In the genomic region with DNA sequence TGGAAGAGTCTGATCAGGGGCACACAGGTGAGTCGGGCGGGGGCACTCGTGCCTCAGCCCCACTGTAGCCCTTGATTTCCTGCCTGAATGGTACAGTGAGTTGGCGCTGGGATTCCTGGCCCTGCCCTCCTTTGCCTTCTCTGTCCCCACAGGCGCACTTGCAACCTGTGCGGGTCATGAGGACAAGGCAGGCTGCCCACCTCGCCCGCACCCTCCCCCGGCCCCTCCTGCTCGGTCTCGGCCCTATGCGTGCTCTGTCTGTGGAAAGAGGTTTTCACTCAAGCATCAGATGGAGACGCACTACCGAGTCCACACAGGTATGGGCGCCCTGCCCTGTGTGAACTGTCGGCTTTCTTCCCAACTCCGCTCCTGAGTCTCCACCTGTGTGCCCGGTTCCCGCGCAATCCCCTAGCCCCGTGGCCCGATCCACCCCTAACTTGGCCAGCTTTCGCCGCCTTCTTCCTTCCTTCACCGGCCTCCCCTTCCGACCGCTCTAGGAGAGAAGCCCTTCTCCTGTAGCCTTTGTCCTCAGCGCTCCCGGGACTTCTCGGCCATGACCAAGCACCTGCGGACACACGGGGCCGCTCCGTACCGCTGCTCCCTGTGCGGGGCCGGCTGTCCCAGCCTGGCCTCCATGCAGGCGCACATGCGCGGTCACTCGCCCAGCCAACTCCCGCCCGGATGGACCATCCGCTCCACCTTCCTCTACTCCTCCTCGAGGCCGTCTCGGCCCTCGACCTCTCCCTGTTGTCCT, we compare ENCODE assay signal across 8 cellular contexts. TPM values are rescaled to one million over a fixed set of nuclear protein-coding genes. Genes with fewer than 3 reads are reported as not detected.
DNase-seq lines count a peak whose midpoint lies in the region; ATAC-seq and TF ChIP-seq lines count a peak whose summit lies in the region.

No MANE protein-coding gene starts in this region.

- peak overlapping the region; percentile 96 for H3K4me2 ChIP-seq in DND-41 (ENCODE audit: insufficient read depth, low read length)

- H3K36me3 Mint-ChIP-seq in activated CD4-positive, alpha-beta memory T cell treated with anti-CD3 and anti-CD28 coated beads for 36 hours = peaks cover 54% of the 10 kb centered on the region

- H4K20me1 ChIP-seq in DND-41 (ENCODE audit: insufficient read depth, low read length) = peaks cover 25% of the 10 kb centered on the region

- CTCF ChIA-PET in activated CD4-positive, alpha-beta memory T cell treated with anti-CD3 and anti-CD28 coated beads for 36 hours (lab: Charles Lee) = interaction anchor here (1.5 to 7.0 kb wide), 3 partner anchors 18 to 215 kb away, joined by 4 to 197 read pairs (median 4); a partner anchor contains a TSS

- intact Hi-C loops in activated CD4-positive, alpha-beta memory T cell treated with anti-CD3 and anti-CD28 coated beads for 36 hours (cut with micrococcal nuclease) = loop anchor here (2.0 to 10.0 kb wide), 3 partner anchors 29 to 499 kb away; a partner anchor contains a TSS

- peak overlapping the region; percentile 81 for H3K9ac ChIP-seq in DND-41 (ENCODE audit: low read depth, low read length)

- H3K27ac Mint-ChIP-seq in activated CD4-positive, alpha-beta memory T cell treated with anti-CD3 and anti-CD28 coated beads for 36 hours = peak overlapping the region; percentile 99

- TF ChIP-seq CTCF in DND-41 (IDR thresholded peaks at IDR 0.05; ENCODE audit: borderline replicate concordance, extremely low read depth, low read length, poor library complexity, severe bottlenecking) (no peak), fibroblast of pulmonary artery (IDR thresholded peaks at IDR 0.05; ENCODE audit: low read length, missing control alignments) (no peak)

- POLR2A ChIA-PET in activated CD4-positive, alpha-beta memory T cell treated with anti-CD3 and anti-CD28 coated beads for 36 hours (lab: Charles Lee) = interaction anchor here (6.3 to 7.3 kb wide), 2 partner anchors 14 to 19 kb away, joined by 64 to 96 read pairs; no protein-coding TSS in a partner anchor

- H3K36me3 ChIP-seq in DND-41 (ENCODE audit: insufficient read depth, low read length) (peaks cover 21% of the 10 kb centered on the region), neuron (ENCODE audit: insufficient read depth, low read length) (peaks cover 11% of the 10 kb centered on the region)

- H3K4me1 ChIP-seq in DND-41 (ENCODE audit: insufficient read depth, low read length) (peaks cover 38% of the 10 kb centered on the region), neuron (ENCODE audit: insufficient read depth, low read length) (peaks cover 19% of the 10 kb centered on the region)

- H3K27me3 Mint-ChIP-seq in activated CD4-positive, alpha-beta memory T cell treated with anti-CD3 and anti-CD28 coated beads for 36 hours = peaks cover 1% of the 10 kb centered on the region

- peaks cover 42% of the 10 kb centered on the region for H3K79me2 ChIP-seq in DND-41 (ENCODE audit: insufficient read depth, low read length)

- ATAC-seq in DND-41 (ENCODE audit: insufficient read depth, low read depth) (no peak), HG03439 (IDR thresholded peaks at IDR 0.05; ENCODE audit: unreplicated experiment) (peak; percentile 4), HG02870 (IDR thresholded peaks at IDR 0.05; ENCODE audit: unreplicated experiment) (no peak)

- peak overlapping the region; percentile 96 for H2AFZ ChIP-seq in DND-41 (ENCODE audit: low read depth, low read length)
- peak overlapping the region; percentile 96 for H2AFZ ChIP-seq in neuron (ENCODE audit: low read depth, low read length)

- no peaks in the 10 kb centered on the region for H3K9me3 Mint-ChIP-seq in activated CD4-positive, alpha-beta memory T cell treated with anti-CD3 and anti-CD28 coated beads for 36 hours

- H3K27me3 ChIP-seq in DND-41 (ENCODE audit: insufficient read depth, low read length, poor library complexity) (no peaks in the 10 kb centered on the region), neuron (ENCODE audit: insufficient read depth, low read length) (no peaks in the 10 kb centered on the region)

- DNase-seq in DND-41 (no peak), fibroblast of pulmonary artery (ENCODE audit: low read depth) (peak; percentile 39), CD1c-positive myeloid dendritic cell (ENCODE audit: extremely low spot score) (no peak), NCI-H2196 treated with DMSO at 0.1 percent for 48 hours (lab: John Stamatoyannopoulos, UW; ENCODE audit: unreplicated experiment) (no peak)
- DNase-seq in activated CD4-positive, alpha-beta memory T cell treated with anti-CD3 and anti-CD28 coated beads for 36 hours = peak; percentile 50

- H3K9me3 ChIP-seq in DND-41 (ENCODE audit: insufficient read depth, low read length, severe bottlenecking) (no peaks in the 10 kb centered on the region), neuron (ENCODE audit: low read length) (no peaks in the 10 kb centered on the region)

- H3K4me1 Mint-ChIP-seq in activated CD4-positive, alpha-beta memory T cell treated with anti-CD3 and anti-CD28 coated beads for 36 hours (ENCODE audit: low read depth) = peaks cover 44% of the 10 kb centered on the region

- H3K4me3 ChIP-seq in DND-41 (ENCODE audit: low read depth in 1 of 2, low read length in 2 of 2) (peak overlapping the region; percentile 59 to 94; a peak in 3 of 4 replicates), fibroblast of pulmonary artery (replicated peaks; ENCODE audit: low read depth, low read length) (peak overlapping the region; percentile 81), neuron (ENCODE audit: low read length) (peak overlapping the region; percentile 58)

- peak overlapping the region; percentile 91 for H3K4me3 Mint-ChIP-seq in activated CD4-positive, alpha-beta memory T cell treated with anti-CD3 and anti-CD28 coated beads for 36 hours

- H3K27ac ChIP-seq in DND-41 (ENCODE audit: low read length) = peak overlapping the region; percentile 80

RNA-seq across cellular contexts. Expression of a gene that starts 1.6 kb away (rescaled TPM):
- total RNA-seq in activated CD4-positive, alpha-beta memory T cell treated with anti-CD3 and anti-CD28 coated beads for 36 hours = 10 to 100 TPM; 47.0 to 54.2 TPM

RNA-seq across cellular contexts. Expression of a gene that starts 11.8 kb away (rescaled TPM):
- total RNA-seq in activated CD4-positive, alpha-beta memory T cell treated with anti-CD3 and anti-CD28 coated beads for 36 hours = 100 to 1,000 TPM; 226 to 228 TPM

RNA-seq across cellular contexts. Expression of a gene that starts 26.1 kb away (rescaled TPM):
- 10 to 100 TPM; 90.1 to 92.8 TPM for total RNA-seq in activated CD4-positive, alpha-beta memory T cell treated with anti-CD3 and anti-CD28 coated beads for 36 hours

RNA-seq across cellular contexts. Expression of a gene that starts 29.1 kb away (rescaled TPM):
- total RNA-seq in activated CD4-positive, alpha-beta memory T cell treated with anti-CD3 and anti-CD28 coated beads for 36 hours = 10 to 100 TPM; 34.6 to 37.8 TPM

RNA-seq across cellular contexts. Expression of a gene that starts 29.3 kb away (rescaled TPM):
- 10 to 100 TPM; 46.7 to 47.9 TPM for total RNA-seq in activated CD4-positive, alpha-beta memory T cell treated with anti-CD3 and anti-CD28 coated beads for 36 hours

Comparison
In these comparisons a context has a peak if more than half of its experiments do, and no peak if none do; other contexts are left out.
1. DNase-seq: peak in activated CD4-positive, alpha-beta memory T cell treated with anti-CD3 and anti-CD28 coated beads for 36 hours (single experiment) and fibroblast of pulmonary artery (single experiment); none in DND-41 (single experiment), CD1c-positive myeloid dendritic cell (single experiment) and NCI-H2196 treated with DMSO at 0.1 percent for 48 hours (single experiment).
2. Peak in every context shown above with its lines, with median percentiles within 50 percentile points of each other: H3K4me3 ChIP-seq.